21 cellular contexts compared by ENCODE assay signal in the genomic region with DNA sequence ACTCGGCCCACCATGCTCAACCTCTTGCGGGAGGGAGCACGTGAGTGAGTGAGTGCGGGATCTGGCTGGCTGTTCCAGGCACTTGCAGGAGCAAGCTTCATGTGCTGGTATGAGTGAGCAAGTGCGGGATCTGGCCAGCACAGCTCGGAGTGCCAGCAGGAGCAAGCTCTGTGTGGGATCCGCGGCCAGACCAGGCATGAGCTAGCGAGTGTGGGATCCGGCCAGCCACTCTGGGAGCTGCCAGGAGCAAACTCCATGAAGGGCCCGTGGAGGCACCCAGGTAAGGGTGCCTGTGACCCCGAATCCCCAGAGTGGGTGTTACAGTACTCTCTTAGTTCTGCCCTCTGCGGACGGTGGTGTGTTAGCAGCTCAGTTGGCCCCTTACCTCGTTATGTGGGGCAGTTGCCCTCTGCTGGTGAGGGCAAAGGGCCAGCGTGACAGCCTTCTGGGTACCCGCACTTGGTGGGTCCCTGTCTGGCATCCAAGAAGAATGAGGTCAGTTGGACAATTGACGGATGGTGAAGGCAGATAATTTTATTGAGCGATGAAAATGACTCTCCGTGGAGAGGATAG. TPM values are rescaled to one million over a fixed set of nuclear protein-coding genes. Genes with fewer than 3 reads are reported as not detected.
DNase-seq lines count a peak whose midpoint lies in the region; ATAC-seq and TF ChIP-seq lines count a peak whose summit lies in the region.
"Had no signal": no experiment of that assay in that cellular context is flagged by ENCODE, and none has a peak within 500 bp of the region (broad histone marks: within the 10 kb centered on the region; RNA-seq: fewer than 3 reads in every experiment).

No MANE protein-coding gene starts in this region.

- H4K5ac ChIP-seq in IMR-90 (ENCODE audit: low read depth, low read length): no peak overlapping the region

- H3K36me3 ChIP-seq in IMR-90 (ENCODE audit: control insufficient read depth, insufficient read depth, low read length): no peaks in the 10 kb centered on the region

- intact Hi-C loops in IMR-90 (cut with micrococcal nuclease): no loop called here

- DNase-seq in ELF-1 (ENCODE audit: low read depth, low spot score) (peak; percentile 4), IMR-90 (no peak), cerebellar cortex (ENCODE audit: low spot score) (peak; percentile 23), nephron progenitor cell (no peak), RPMI8226 (no peak), DMS 273 treated with DMSO at 0.1 percent for 48 hours (lab: John Stamatoyannopoulos, UW) (no peak)
- DNase-seq: Calu3; CD4-positive, alpha-beta T cell; DMS79 treated with DMSO at 0.1 percent for 48 hours; GDM1; GM23248; Kasumi-1; NCI-H1417 treated with DMSO at 0.1 percent for 48 hours; NCI-H1930; NCI-H2171; NCI-H446; NCI-H69 had no signal

- H3K27ac Mint-ChIP-seq in nephron progenitor cell: peak overlapping the region; percentile 50
- H3K27ac Mint-ChIP-seq: B cell; CD4-positive, alpha-beta T cell; IgD-negative memory B cell had no signal

- H3K4me3 Mint-ChIP-seq in nephron progenitor cell: no peak overlapping the region
- H3K4me3 Mint-ChIP-seq: B cell; CD4-positive, alpha-beta T cell; IgD-negative memory B cell had no signal

- no peak overlapping the region for H3K4me2 ChIP-seq in IMR-90 (ENCODE audit: low read depth, low read length)

- no peak overlapping the region for H2BK5ac ChIP-seq in IMR-90 (ENCODE audit: low read depth, low read length, poor library complexity, severe bottlenecking)

- no peak overlapping the region for H4K91ac ChIP-seq in IMR-90 (ENCODE audit: insufficient read depth, low read depth, low read length)

- no peak overlapping the region for H3K27ac ChIP-seq in IMR-90 (ENCODE audit: insufficient read depth, low read length)
- H3K27ac ChIP-seq: GM23248 had no signal

- dilution Hi-C loops in IMR-90 (cut with HindIII; ENCODE audit: low sequenced_read_pairs, unreplicated experiment): no loop called here

- no peaks in the 10 kb centered on the region for H3K4me1 Mint-ChIP-seq in nephron progenitor cell

- H4K20me1 ChIP-seq in IMR-90 (ENCODE audit: insufficient read depth, low read length): no peaks in the 10 kb centered on the region

- no peak overlapping the region for H3K4ac ChIP-seq in IMR-90 (ENCODE audit: low read depth, low read length)

- peak overlapping the region; percentile 59; the same call in 1 of the 2 replicates for H2AK5ac ChIP-seq in IMR-90 (ENCODE audit: low read depth, low read length)

- TF ChIP-seq RAD21 in IMR-90 (IDR thresholded peaks at IDR 0.05; ENCODE audit: low read length): no peak

- BruUV-seq in IMR-90 (replicated peaks; lab: Mats Ljungman, UMichigan): no TSS peak

- no peak overlapping the region for H2AFZ ChIP-seq in IMR-90 (replicated peaks; ENCODE audit: low read length, poor library complexity)
- H2AFZ ChIP-seq: GM23248 had no signal

- no peak overlapping the region for H4K8ac ChIP-seq in IMR-90 (ENCODE audit: low read depth in 2 of 2, low read length in 2 of 2)

- in situ Hi-C loops in IMR-90 (cut with MboI; ENCODE audit: low sequenced_read_pairs): no loop called here

- H2BK20ac ChIP-seq in IMR-90 (ENCODE audit: low read depth, low read length): no peak overlapping the region

- no peaks in the 10 kb centered on the region for H3K9me3 ChIP-seq in IMR-90 (ENCODE audit: control insufficient read depth, insufficient read depth, low read length)

- H3K9me1 ChIP-seq in IMR-90 (ENCODE audit: insufficient read depth, low read length): 0 out of 2 replicates have a peak, but pooled peaks cover 3% of the 10 kb centered on the region

- no peaks in the 10 kb centered on the region for H3K27me3 ChIP-seq in IMR-90 (ENCODE audit: control insufficient read depth, insufficient read depth, low read length)

- no peaks in the 10 kb centered on the region for H3K4me1 ChIP-seq in IMR-90 (ENCODE audit: control insufficient read depth, insufficient read depth, low read length)

- H3K36me3 Mint-ChIP-seq in nephron progenitor cell (ENCODE audit: low read depth): no peaks in the 10 kb centered on the region

- no peak overlapping the region for H2AK9ac ChIP-seq in IMR-90 (replicated peaks; ENCODE audit: low read depth, low read length, poor library complexity)

- H3K23ac ChIP-seq in IMR-90 (ENCODE audit: low read depth, low read length): no peak overlapping the region

- no peak overlapping the region for H3K18ac ChIP-seq in IMR-90 (ENCODE audit: low read depth, low read length)

- no peak overlapping the region for H3K4me3 ChIP-seq in IMR-90 (ENCODE audit: insufficient read depth, low read depth, low read length)
- H3K4me3 ChIP-seq: GM23248 had no signal

- TF ChIP-seq CTCF in IMR-90 (conservative IDR thresholded peaks at IDR 0.05; ENCODE audit: low read depth, low read length): no peak
- no peak for TF ChIP-seq CTCF in nephron progenitor cell (IDR thresholded peaks at IDR 0.05)

- no peak overlapping the region for H2BK15ac ChIP-seq in IMR-90 (ENCODE audit: low read depth, low read length)

- H3K9ac ChIP-seq in IMR-90 (ENCODE audit: low read depth, low read length): no peak overlapping the region
- H3K9ac ChIP-seq: GM23248 had no signal

- H3K9me3 Mint-ChIP-seq in nephron progenitor cell: no peaks in the 10 kb centered on the region
- H3K9me3 Mint-ChIP-seq: CD4-positive, alpha-beta T cell; IgD-negative memory B cell had no signal

- H3K79me1 ChIP-seq in IMR-90 (ENCODE audit: low read depth in 1 of 2, low read length in 2 of 2): no peaks in the 10 kb centered on the region

- H3K56ac ChIP-seq in IMR-90 (ENCODE audit: extremely low read depth, insufficient read depth, low read length): no peak overlapping the region

- no peak overlapping the region for H3K14ac ChIP-seq in IMR-90 (replicated peaks; ENCODE audit: low read depth, low read length)

- ATAC-seq in IMR-90 (ENCODE audit: low read depth) (no peak), HG03135 (IDR thresholded peaks at IDR 0.05; ENCODE audit: unreplicated experiment) (no peak), GM21723 (IDR thresholded peaks at IDR 0.05; ENCODE audit: unreplicated experiment) (no peak)

- no peak overlapping the region for H2BK120ac ChIP-seq in IMR-90 (ENCODE audit: low read depth, low read length)

- WGBS in IMR-90 (ENCODE audit: extremely low coverage in 2 of 2, insufficient read length in 1 of 2), 2 experiments: 94% methylated on average over 13 of the region's 20 CpGs; no CpG with 5 or more reads in 1 of the 2 experiments

- POLR2A ChIA-PET in IMR-90 (lab: Charles Lee; ENCODE audit: unreplicated experiment): interaction anchor here (0.5 kb wide), 1 partner anchor 43 kb away, joined by 3 read pairs; no protein-coding TSS in a partner anchor

- CTCF ChIA-PET in IMR-90 (lab: Yijun Ruan, JAX): interaction anchor here (1.3 kb wide), 1 partner anchor 12 kb away, joined by 3 read pairs; no protein-coding TSS in a partner anchor

- no peak for TF ChIP-seq POLR2A in IMR-90 (IDR thresholded peaks at IDR 0.05; ENCODE audit: low read depth, low read length)

- H3K27me3 Mint-ChIP-seq in nephron progenitor cell (ENCODE audit: low read depth, poor library complexity): no peaks in the 10 kb centered on the region
- H3K27me3 Mint-ChIP-seq: B cell; CD4-positive, alpha-beta T cell; IgD-negative memory B cell had no signal

TF ChIP-seq in IMR-90, 13 proteins besides CTCF, POLR2A, EP300 and RAD21:
- TF ChIP-seq BHLHE40 (IDR thresholded peaks at IDR 0.05; ENCODE audit: low read depth, low read length) (no peak), CHD1 (IDR thresholded peaks at IDR 0.05; ENCODE audit: low read depth, low read length) (no peak), CEBPB (IDR thresholded peaks at IDR 0.05; ENCODE audit: low read depth, low read length) (no peak), MAFK (IDR thresholded peaks at IDR 0.05; ENCODE audit: low read depth, low read length) (no peak), FOS (IDR thresholded peaks at IDR 0.05; ENCODE audit: low read depth, low read length) (no peak), RFX5 (IDR thresholded peaks at IDR 0.05; ENCODE audit: low read depth, low read length) (no peak), NFE2L2 (IDR thresholded peaks at IDR 0.05; ENCODE audit: low read depth, low read length) (no peak), MAZ (IDR thresholded peaks at IDR 0.05; ENCODE audit: borderline replicate concordance, low read depth, low read length) (no peak), SMC3 (IDR thresholded peaks at IDR 0.05; ENCODE audit: low read depth, low read length) (no peak), RCOR1 (IDR thresholded peaks at IDR 0.05; ENCODE audit: insufficient replicate concordance, low read length) (no peak)
- TF ChIP-seq, protein P1, sequence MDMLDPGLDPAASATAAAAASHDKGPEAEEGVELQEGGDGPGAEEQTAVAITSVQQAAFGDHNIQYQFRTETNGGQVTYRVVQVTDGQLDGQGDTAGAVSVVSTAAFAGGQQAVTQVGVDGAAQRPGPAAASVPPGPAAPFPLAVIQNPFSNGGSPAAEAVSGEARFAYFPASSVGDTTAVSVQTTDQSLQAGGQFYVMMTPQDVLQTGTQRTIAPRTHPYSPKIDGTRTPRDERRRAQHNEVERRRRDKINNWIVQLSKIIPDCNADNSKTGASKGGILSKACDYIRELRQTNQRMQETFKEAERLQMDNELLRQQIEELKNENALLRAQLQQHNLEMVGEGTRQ (IDR thresholded peaks at IDR 0.05; ENCODE audit: low read depth, low read length): no peak
- TF ChIP-seq, protein P2, sequence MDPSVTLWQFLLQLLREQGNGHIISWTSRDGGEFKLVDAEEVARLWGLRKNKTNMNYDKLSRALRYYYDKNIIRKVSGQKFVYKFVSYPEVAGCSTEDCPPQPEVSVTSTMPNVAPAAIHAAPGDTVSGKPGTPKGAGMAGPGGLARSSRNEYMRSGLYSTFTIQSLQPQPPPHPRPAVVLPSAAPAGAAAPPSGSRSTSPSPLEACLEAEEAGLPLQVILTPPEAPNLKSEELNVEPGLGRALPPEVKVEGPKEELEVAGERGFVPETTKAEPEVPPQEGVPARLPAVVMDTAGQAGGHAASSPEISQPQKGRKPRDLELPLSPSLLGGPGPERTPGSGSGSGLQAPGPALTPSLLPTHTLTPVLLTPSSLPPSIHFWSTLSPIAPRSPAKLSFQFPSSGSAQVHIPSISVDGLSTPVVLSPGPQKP (IDR thresholded peaks at IDR 0.05; ENCODE audit: borderline replicate concordance, low read depth, low read length): no peak

RNA-seq across cellular contexts. Expression of gene RAD51B, which starts 38.3 kb away (rescaled TPM):
- total RNA-seq in IMR-90 (2012; rRNA removed): 12.2 and 18.8 TPM in 2 replicates
- 4.9 and 5.1 TPM in 2 replicates for polyA plus RNA-seq in IMR-90 (2012; rRNA removed)
- 1.6 and 4.9 TPM in 2 replicates for polyA plus RNA-seq in IMR-90 (2012; cell fraction: cytosol; rRNA removed)
- 0.51 and 3.1 TPM in 2 replicates for polyA plus RNA-seq in IMR-90 (2012; cell fraction: nucleus; rRNA removed; ENCODE audit: low replicate concordance)

RNA-seq across cellular contexts. Expression of gene ZFYVE26, which starts 41.5 kb away (rescaled TPM):
- 10.3 and 11.1 TPM in 2 replicates for total RNA-seq in IMR-90 (2012; rRNA removed)
- polyA plus RNA-seq in IMR-90 (2012; rRNA removed): 6.0 and 6.6 TPM in 2 replicates
- polyA plus RNA-seq in IMR-90 (2012; cell fraction: cytosol; rRNA removed): 2.8 and 3.2 TPM in 2 replicates
- polyA plus RNA-seq in IMR-90 (2012; cell fraction: nucleus; rRNA removed; ENCODE audit: low replicate concordance): 10.0 and 16.7 TPM in 2 replicates

Comparison
In these comparisons a context has a peak if more than half of its experiments do, and no peak if none do; other contexts are left out.
1. DNase-seq: peak in ELF-1 (single experiment) and cerebellar cortex (single experiment); none in IMR-90 (single experiment), nephron progenitor cell (single experiment), RPMI8226 (single experiment) and DMS 273 treated with DMSO at 0.1 percent for 48 hours (single experiment).